17 cellular contexts compared by ENCODE assay signal in genomic region chrX:10101269-10101668, GRCh38. TPM values are rescaled to one million over a fixed set of nuclear protein-coding genes. Genes with fewer than 3 reads are reported as not detected.
A peak's percentile ranks its signal among the peaks of the same experiment; 100 is the strongest.
DNase-seq lines count a peak whose midpoint lies in the region; ATAC-seq and TF ChIP-seq lines count a peak whose summit lies in the region.
"Had no signal": no experiment of that assay in that cellular context is flagged by ENCODE, and none has a peak within 500 bp of the region (broad histone marks: within the 10 kb centered on the region; RNA-seq: fewer than 3 reads in every experiment).

No MANE protein-coding gene starts in this region.

- H4K8ac ChIP-seq in mesenchymal stem cell (ENCODE audit: low read length), result no peak overlapping the region

- H3K4me3 ChIP-seq in colonic mucosa (no peak overlapping the region), mesenchymal stem cell (ENCODE audit: insufficient read depth in 1 of 2, low read depth in 1 of 2, low read length in 2 of 2) (no peak overlapping the region)
- H3K4me3 ChIP-seq: ovary, smooth muscle cell had no signal

- H3K9ac ChIP-seq in colonic mucosa (ENCODE audit: low read depth in 2 of 2, low read length in 2 of 2) (no peak overlapping the region), mesenchymal stem cell (ENCODE audit: low read length) (no peak overlapping the region)

- H2BK12ac ChIP-seq in mesenchymal stem cell (ENCODE audit: low read length in 2 of 2), result no peak overlapping the region

- H3K14ac ChIP-seq in mesenchymal stem cell (ENCODE audit: low read length in 2 of 2), result no peak overlapping the region

- H2BK120ac ChIP-seq in mesenchymal stem cell (ENCODE audit: low read depth, low read length), result no peak overlapping the region

- H2BK5ac ChIP-seq in mesenchymal stem cell (ENCODE audit: low read depth, low read length, poor library complexity, severe bottlenecking), result no peak overlapping the region

- no peak overlapping the region for H3K4me2 ChIP-seq in mesenchymal stem cell (ENCODE audit: low read length, poor library complexity, severe bottlenecking)
- H3K4me2 ChIP-seq: smooth muscle cell had no signal

- H3K4ac ChIP-seq in mesenchymal stem cell (ENCODE audit: low read depth in 1 of 2, low read length in 2 of 2), result no peak overlapping the region

- no peak overlapping the region for H2BK15ac ChIP-seq in mesenchymal stem cell (ENCODE audit: low read depth, poor library complexity, severe bottlenecking)

- no peak overlapping the region for H2AK5ac ChIP-seq in mesenchymal stem cell (ENCODE audit: low read length, severe bottlenecking)

- TF ChIP-seq CTCF in C4-2B (conservative IDR thresholded peaks at IDR 0.05), result no peak
- TF ChIP-seq CTCF in colonic mucosa (IDR thresholded peaks at IDR 0.05), result no peak
- TF ChIP-seq CTCF in type B pancreatic cell (conservative IDR thresholded peaks at IDR 0.05), result no peak

- H3K27ac Mint-ChIP-seq in type B pancreatic cell, result no peak overlapping the region
- H3K27ac Mint-ChIP-seq: activated CD8-positive, alpha-beta memory T cell treated with anti-CD3 and anti-CD28 coated beads, Interleukin-2, amount 10 ng/mL, durations not matched to agents 7 days and 5 days had no signal

- H3K36me3 ChIP-seq in colonic mucosa (no peaks in the 10 kb centered on the region), mesenchymal stem cell (ENCODE audit: control insufficient read depth in 1 of 2, insufficient read depth in 2 of 2, low read depth in 1 of 2, low read length in 2 of 2) (peaks cover 4 to 12% of the 10 kb centered on the region in 2 experiments)
- H3K36me3 ChIP-seq: ovary had no signal

- no peak overlapping the region for H3K23ac ChIP-seq in mesenchymal stem cell (ENCODE audit: low read length in 2 of 2)

- H3K9me3 Mint-ChIP-seq in type B pancreatic cell, result peaks cover 2% of the 10 kb centered on the region

- WGBS in mesenchymal stem cell, result 20% methylated on average over 1 of the region's 5 CpGs

- no peaks in the 10 kb centered on the region for H3K4me1 Mint-ChIP-seq in type B pancreatic cell (ENCODE audit: unreplicated experiment)

- H3K9me3 ChIP-seq in colonic mucosa (no peaks in the 10 kb centered on the region), mesenchymal stem cell (ENCODE audit: control insufficient read depth, low read length) (no peaks in the 10 kb centered on the region)
- H3K9me3 ChIP-seq: ovary had no signal

- H3K4me3 Mint-ChIP-seq in type B pancreatic cell, result no peak overlapping the region
- H3K4me3 Mint-ChIP-seq: activated CD8-positive, alpha-beta memory T cell treated with anti-CD3 and anti-CD28 coated beads, Interleukin-2, amount 10 ng/mL, durations not matched to agents 7 days and 5 days had no signal

- H3K4me1 ChIP-seq in colonic mucosa (no peaks in the 10 kb centered on the region), mesenchymal stem cell (ENCODE audit: control insufficient read depth, insufficient read depth, low read depth, low read length) (peaks cover 3% of the 10 kb centered on the region)

- intact Hi-C loops in colonic mucosa (cut with DNase I), result no loop called here

- ATAC-seq in GM19467 (IDR thresholded peaks at IDR 0.05; ENCODE audit: unreplicated experiment), result no peak
- ATAC-seq: activated CD8-positive, alpha-beta memory T cell treated with anti-CD3 and anti-CD28 coated beads, Interleukin-2, amount 10 ng/mL, durations not matched to agents 7 days and 5 days had no signal

- no peak overlapping the region for H3K18ac ChIP-seq in mesenchymal stem cell (ENCODE audit: low read depth in 1 of 2, low read length in 2 of 2)

- DNase-seq in HuH-7 (ENCODE audit: low spot score), result peak; percentile 58
- peak; percentile 58 for DNase-seq in colonic mucosa
- DNase-seq in mesenchymal stem cell, result peak; percentile 62
- no peak for DNase-seq in NCI-H1105 treated with DMSO at 0.1 percent for 48 hours (lab: John Stamatoyannopoulos, UW)
- no peak for DNase-seq in T-helper 1 cell
- no peak for DNase-seq in type B pancreatic cell (ENCODE audit: extremely low spot score, unreplicated experiment)
- DNase-seq: activated CD4-positive, CD25-positive, alpha-beta regulatory T cell treated with anti-CD3 and anti-CD28 coated beads, Interleukin-2, amount 50 U/mL, for 72 hours; activated CD8-positive, alpha-beta memory T cell treated with anti-CD3 and anti-CD28 coated beads, Interleukin-2, amount 10 ng/mL, durations not matched to agents 7 days and 5 days; activated gamma-delta T cell; cortex of kidney; NCI-H1694; NCI-H774; ovary; stimulated activated naive CD4-positive, alpha-beta T cell had no signal

- peak overlapping the region; percentile 50 for H4K91ac ChIP-seq in mesenchymal stem cell (ENCODE audit: low read length)

- H3K27me3 Mint-ChIP-seq in type B pancreatic cell, result no peaks in the 10 kb centered on the region
- H3K27me3 Mint-ChIP-seq: activated CD8-positive, alpha-beta memory T cell treated with anti-CD3 and anti-CD28 coated beads, Interleukin-2, amount 10 ng/mL, durations not matched to agents 7 days and 5 days had no signal

- no peak overlapping the region for H2AFZ ChIP-seq in mesenchymal stem cell (ENCODE audit: low read depth, low read length)

- H3K27me3 ChIP-seq in colonic mucosa (no peaks in the 10 kb centered on the region), mesenchymal stem cell (ENCODE audit: control insufficient read depth in 1 of 2, insufficient read depth in 1 of 2, low read length in 2 of 2) (no peaks in the 10 kb centered on the region)
- H3K27me3 ChIP-seq: ovary had no signal

- H3K36me3 Mint-ChIP-seq in type B pancreatic cell, result peaks cover 20% of the 10 kb centered on the region

- H3K27ac ChIP-seq in C4-2B, result peak overlapping the region; percentile 13; the same call in 1 of the 2 replicates
- no peak overlapping the region for H3K27ac ChIP-seq in colonic mucosa
- H3K27ac ChIP-seq in mesenchymal stem cell (ENCODE audit: low read length, poor library complexity, severe bottlenecking), result no peak overlapping the region

- H3K79me1 ChIP-seq in mesenchymal stem cell (replicated peaks; ENCODE audit: low read length, poor library complexity, severe bottlenecking), result peaks cover 2% of the 10 kb centered on the region

RNA-seq across cellular contexts. Expression of gene CLCN4, which starts 55.5 kb away (rescaled TPM):
- total RNA-seq in colonic mucosa, result 1 to 10 TPM in 1 of 2 donors, under 1 TPM in 1; 0.62 to 1.2 TPM
- polyA plus RNA-seq in mesenchymal stem cell (2013, experiment 1 of 2), result 3.0 TPM
- polyA plus RNA-seq in mesenchymal stem cell (2013, experiment 2 of 2), result 3.0 TPM
- total RNA-seq in type B pancreatic cell (ENCODE audit: low replicate concordance), result 6.4 and 13.0 TPM in 2 replicates

Comparison
In these comparisons a context has a peak if more than half of its experiments do, and no peak if none do; other contexts are left out.
1. DNase-seq: peak in HuH-7 (single experiment), colonic mucosa (single experiment) and mesenchymal stem cell (single experiment); none in NCI-H1105 treated with DMSO at 0.1 percent for 48 hours (single experiment), T-helper 1 cell (0 of 5) and type B pancreatic cell (single experiment).